Comparison of ENCODE assay signal across 1 cellular context in genomic region chr7:43769791-43770465, GRCh38.
TF ChIP-seq lines count a peak whose summit lies in the region.

No MANE protein-coding gene starts in this region.

TF ChIP-seq in GM23338, 12 proteins besides CTCF, POLR2A, EP300 and RAD21 (continued from another document):
- TF ChIP-seq, protein P1, sequence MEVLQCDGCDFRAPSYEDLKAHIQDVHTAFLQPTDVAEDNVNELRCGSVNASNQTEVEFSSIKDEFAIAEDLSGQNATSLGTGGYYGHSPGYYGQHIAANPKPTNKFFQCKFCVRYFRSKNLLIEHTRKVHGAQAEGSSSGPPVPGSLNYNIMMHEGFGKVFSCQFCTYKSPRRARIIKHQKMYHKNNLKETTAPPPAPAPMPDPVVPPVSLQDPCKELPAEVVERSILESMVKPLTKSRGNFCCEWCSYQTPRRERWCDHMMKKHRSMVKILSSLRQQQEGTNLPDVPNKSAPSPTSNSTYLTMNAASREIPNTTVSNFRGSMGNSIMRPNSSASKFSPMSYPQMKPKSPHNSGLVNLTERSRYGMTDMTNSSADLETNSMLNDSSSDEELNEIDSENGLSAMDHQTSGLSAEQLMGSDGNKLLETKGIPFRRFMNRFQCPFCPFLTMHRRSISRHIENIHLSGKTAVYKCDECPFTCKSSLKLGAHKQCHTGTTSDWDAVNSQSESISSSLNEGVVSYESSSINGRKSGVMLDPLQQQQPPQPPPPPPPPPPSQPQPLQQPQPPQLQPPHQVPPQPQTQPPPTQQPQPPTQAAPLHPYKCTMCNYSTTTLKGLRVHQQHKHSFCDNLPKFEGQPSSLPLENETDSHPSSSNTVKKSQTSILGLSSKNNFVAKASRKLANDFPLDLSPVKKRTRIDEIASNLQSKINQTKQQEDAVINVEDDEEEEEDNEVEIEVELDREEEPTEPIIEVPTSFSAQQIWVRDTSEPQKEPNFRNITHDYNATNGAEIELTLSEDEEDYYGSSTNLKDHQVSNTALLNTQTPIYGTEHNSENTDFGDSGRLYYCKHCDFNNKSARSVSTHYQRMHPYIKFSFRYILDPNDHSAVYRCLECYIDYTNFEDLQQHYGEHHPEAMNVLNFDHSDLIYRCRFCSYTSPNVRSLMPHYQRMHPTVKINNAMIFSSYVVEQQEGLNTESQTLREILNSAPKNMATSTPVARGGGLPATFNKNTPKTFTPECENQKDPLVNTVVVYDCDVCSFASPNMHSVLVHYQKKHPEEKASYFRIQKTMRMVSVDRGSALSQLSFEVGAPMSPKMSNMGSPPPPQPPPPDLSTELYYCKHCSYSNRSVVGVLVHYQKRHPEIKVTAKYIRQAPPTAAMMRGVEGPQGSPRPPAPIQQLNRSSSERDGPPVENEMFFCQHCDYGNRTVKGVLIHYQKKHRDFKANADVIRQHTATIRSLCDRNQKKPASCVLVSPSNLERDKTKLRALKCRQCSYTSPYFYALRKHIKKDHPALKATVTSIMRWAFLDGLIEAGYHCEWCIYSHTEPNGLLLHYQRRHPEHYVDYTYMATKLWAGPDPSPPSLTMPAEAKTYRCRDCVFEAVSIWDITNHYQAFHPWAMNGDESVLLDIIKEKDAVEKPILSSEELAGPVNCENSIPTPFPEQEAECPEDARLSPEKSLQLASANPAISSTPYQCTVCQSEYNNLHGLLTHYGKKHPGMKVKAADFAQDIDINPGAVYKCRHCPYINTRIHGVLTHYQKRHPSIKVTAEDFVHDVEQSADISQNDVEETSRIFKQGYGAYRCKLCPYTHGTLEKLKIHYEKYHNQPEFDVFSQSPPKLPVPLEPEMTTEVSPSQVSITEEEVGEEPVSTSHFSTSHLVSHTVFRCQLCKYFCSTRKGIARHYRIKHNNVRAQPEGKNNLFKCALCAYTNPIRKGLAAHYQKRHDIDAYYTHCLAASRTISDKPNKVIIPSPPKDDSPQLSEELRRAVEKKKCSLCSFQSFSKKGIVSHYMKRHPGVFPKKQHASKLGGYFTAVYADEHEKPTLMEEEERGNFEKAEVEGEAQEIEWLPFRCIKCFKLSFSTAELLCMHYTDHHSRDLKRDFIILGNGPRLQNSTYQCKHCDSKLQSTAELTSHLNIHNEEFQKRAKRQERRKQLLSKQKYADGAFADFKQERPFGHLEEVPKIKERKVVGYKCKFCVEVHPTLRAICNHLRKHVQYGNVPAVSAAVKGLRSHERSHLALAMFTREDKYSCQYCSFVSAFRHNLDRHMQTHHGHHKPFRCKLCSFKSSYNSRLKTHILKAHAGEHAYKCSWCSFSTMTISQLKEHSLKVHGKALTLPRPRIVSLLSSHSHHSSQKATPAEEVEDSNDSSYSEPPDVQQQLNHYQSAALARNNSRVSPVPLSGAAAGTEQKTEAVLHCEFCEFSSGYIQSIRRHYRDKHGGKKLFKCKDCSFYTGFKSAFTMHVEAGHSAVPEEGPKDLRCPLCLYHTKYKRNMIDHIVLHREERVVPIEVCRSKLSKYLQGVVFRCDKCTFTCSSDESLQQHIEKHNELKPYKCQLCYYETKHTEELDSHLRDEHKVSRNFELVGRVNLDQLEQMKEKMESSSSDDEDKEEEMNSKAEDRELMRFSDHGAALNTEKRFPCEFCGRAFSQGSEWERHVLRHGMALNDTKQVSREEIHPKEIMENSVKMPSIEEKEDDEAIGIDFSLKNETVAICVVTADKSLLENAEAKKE (CRISPR knock-in tag; IDR thresholded peaks at IDR 0.05): no peak
- TF ChIP-seq EZH2 (IDR thresholded peaks at IDR 0.05; ENCODE audit: low read depth, unreplicated experiment): no peak
- TF ChIP-seq ZNF114 (CRISPR knock-in tag; IDR thresholded peaks at IDR 0.05): no peak
- TF ChIP-seq, protein P2, sequence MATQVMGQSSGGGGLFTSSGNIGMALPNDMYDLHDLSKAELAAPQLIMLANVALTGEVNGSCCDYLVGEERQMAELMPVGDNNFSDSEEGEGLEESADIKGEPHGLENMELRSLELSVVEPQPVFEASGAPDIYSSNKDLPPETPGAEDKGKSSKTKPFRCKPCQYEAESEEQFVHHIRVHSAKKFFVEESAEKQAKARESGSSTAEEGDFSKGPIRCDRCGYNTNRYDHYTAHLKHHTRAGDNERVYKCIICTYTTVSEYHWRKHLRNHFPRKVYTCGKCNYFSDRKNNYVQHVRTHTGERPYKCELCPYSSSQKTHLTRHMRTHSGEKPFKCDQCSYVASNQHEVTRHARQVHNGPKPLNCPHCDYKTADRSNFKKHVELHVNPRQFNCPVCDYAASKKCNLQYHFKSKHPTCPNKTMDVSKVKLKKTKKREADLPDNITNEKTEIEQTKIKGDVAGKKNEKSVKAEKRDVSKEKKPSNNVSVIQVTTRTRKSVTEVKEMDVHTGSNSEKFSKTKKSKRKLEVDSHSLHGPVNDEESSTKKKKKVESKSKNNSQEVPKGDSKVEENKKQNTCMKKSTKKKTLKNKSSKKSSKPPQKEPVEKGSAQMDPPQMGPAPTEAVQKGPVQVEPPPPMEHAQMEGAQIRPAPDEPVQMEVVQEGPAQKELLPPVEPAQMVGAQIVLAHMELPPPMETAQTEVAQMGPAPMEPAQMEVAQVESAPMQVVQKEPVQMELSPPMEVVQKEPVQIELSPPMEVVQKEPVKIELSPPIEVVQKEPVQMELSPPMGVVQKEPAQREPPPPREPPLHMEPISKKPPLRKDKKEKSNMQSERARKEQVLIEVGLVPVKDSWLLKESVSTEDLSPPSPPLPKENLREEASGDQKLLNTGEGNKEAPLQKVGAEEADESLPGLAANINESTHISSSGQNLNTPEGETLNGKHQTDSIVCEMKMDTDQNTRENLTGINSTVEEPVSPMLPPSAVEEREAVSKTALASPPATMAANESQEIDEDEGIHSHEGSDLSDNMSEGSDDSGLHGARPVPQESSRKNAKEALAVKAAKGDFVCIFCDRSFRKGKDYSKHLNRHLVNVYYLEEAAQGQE (IDR thresholded peaks at IDR 0.05; ENCODE audit: unreplicated experiment): no peak
- no peak for TF ChIP-seq POLR2AphosphoS5 (IDR thresholded peaks at IDR 0.05; ENCODE audit: low read depth)
- TF ChIP-seq, protein P3, sequence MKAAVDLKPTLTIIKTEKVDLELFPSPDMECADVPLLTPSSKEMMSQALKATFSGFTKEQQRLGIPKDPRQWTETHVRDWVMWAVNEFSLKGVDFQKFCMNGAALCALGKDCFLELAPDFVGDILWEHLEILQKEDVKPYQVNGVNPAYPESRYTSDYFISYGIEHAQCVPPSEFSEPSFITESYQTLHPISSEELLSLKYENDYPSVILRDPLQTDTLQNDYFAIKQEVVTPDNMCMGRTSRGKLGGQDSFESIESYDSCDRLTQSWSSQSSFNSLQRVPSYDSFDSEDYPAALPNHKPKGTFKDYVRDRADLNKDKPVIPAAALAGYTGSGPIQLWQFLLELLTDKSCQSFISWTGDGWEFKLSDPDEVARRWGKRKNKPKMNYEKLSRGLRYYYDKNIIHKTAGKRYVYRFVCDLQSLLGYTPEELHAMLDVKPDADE (IDR thresholded peaks at IDR 0.05): no peak
- no peak for TF ChIP-seq EZH2phosphoT487 (IDR thresholded peaks at IDR 0.05; ENCODE audit: unreplicated experiment)
TF ChIP-seq in GM23338: peak in this region for 0.
